ENCODE assay signal across 1 cellular context in genomic region chr14:61298834-61299233, GRCh38.
TF ChIP-seq lines count a peak whose summit lies in the region.

No MANE protein-coding gene starts in this region.

TF ChIP-seq in K562, 482 proteins besides CTCF, POLR2A, EP300 and RAD21:
- TF ChIP-seq ZNF583 (CRISPR knock-in tag; IDR thresholded peaks at IDR 0.05) (no peak), GABPA (tag; conservative IDR thresholded peaks at IDR 0.05; ENCODE audit: low read depth) (no peak), NFIC (IDR thresholded peaks at IDR 0.05) (peak; percentile 31)
